9 cellular contexts compared by ENCODE assay signal in genomic region chr11:68009391-68010000, GRCh38. TPM values are rescaled to one million over a fixed set of nuclear protein-coding genes. Genes with fewer than 3 reads are reported as not detected.
DNase-seq lines count a peak whose midpoint lies in the region; ATAC-seq, FAIRE-seq and TF ChIP-seq lines count a peak whose summit lies in the region.
"Had no signal": no experiment of that assay in that cellular context is flagged by ENCODE, and none has a peak within 500 bp of the region (broad histone marks: within the 10 kb centered on the region; RNA-seq: fewer than 3 reads in every experiment).

No MANE protein-coding gene starts in this region.

- POLR2A ChIA-PET in A673 (lab: Charles Lee; ENCODE audit: low non-redundant PET): no interaction called here
- POLR2A ChIA-PET in activated CD4-positive, alpha-beta memory T cell treated with anti-CD3 and anti-CD28 coated beads, Interleukin-2, amount 10 ng/mL, durations not matched to agents 7 days and 5 days (lab: Charles Lee): no interaction called here

- H3K9me3 ChIP-seq in A673 (ENCODE audit: low read depth, low read length, poor library complexity, severe bottlenecking) (no peaks in the 10 kb centered on the region), left lung (no peaks in the 10 kb centered on the region)

- CTCF ChIA-PET in A673 (lab: Charles Lee): no interaction called here
- CTCF ChIA-PET in activated CD4-positive, alpha-beta memory T cell treated with anti-CD3 and anti-CD28 coated beads, Interleukin-2, amount 10 ng/mL, durations not matched to agents 7 days and 5 days (lab: Charles Lee): interaction anchor here (0.9 kb wide), 1 partner anchor 197 kb away, joined by 3 read pairs; no protein-coding TSS in a partner anchor

- H3K27me3 Mint-ChIP-seq in activated CD4-positive, alpha-beta memory T cell treated with anti-CD3 and anti-CD28 coated beads, Interleukin-2, amount 10 ng/mL, durations not matched to agents 7 days and 5 days: no peaks in the 10 kb centered on the region

- no peak overlapping the region for H3K4me3 ChIP-seq in A673 (ENCODE audit: low read depth, low read length, poor library complexity, severe bottlenecking)
- H3K4me3 ChIP-seq in left lung: peak overlapping the region in 1 of 2 donors; percentile 52

- no peak overlapping the region for H3K27ac ChIP-seq in A673 (ENCODE audit: low read depth, low read length, poor library complexity, severe bottlenecking)
- H3K27ac ChIP-seq in left lung: peak overlapping the region; percentile 93 to 96

- peak overlapping the region; percentile 61 for H3K27ac Mint-ChIP-seq in activated CD4-positive, alpha-beta memory T cell treated with anti-CD3 and anti-CD28 coated beads, Interleukin-2, amount 10 ng/mL, durations not matched to agents 7 days and 5 days

- H3K36me3 ChIP-seq in A673 (ENCODE audit: insufficient read depth, low read length, poor library complexity, severe bottlenecking) (no peaks in the 10 kb centered on the region), left lung (no peaks in the 10 kb centered on the region)

- peak; percentile 3 for ATAC-seq in left lung

- TF ChIP-seq CTCF in A673 (conservative IDR thresholded peaks at IDR 0.05; ENCODE audit: low read depth, low read length): peak; percentile 35; the same call in 1 of the 2 replicates
- TF ChIP-seq CTCF in left lung (IDR thresholded peaks at IDR 0.05): peak in 1 of 2 donors; percentile 12

- no peak for DNase-seq in A673 (ENCODE audit: low spot score)
- no peak for DNase-seq in HTR-8/SVneo (ENCODE audit: insufficient read length, low spot score)
- peak; percentile 32 for DNase-seq in activated CD4-positive, alpha-beta memory T cell treated with anti-CD3 and anti-CD28 coated beads, Interleukin-2, amount 10 ng/mL, durations not matched to agents 7 days and 5 days
- DNase-seq in left lung: peak; percentile 45 to 52
- DNase-seq in cerebellar nuclear complex (lab: John Stamatoyannopoulos, UW): no peak
- DNase-seq in activated CD4-positive, alpha-beta T cell treated with anti-CD3 and anti-CD28 coated beads, Interleukin-2, amount 50 U/mL, for 4 hours: no peak
- no peak for DNase-seq in activated gamma-delta T cell treated with Interleukin-2 at 50 U/mL for 16 hours
- no peak for DNase-seq in activated CD8-positive, alpha-beta memory T cell treated with anti-CD3 and anti-CD28 coated beads, Interleukin-2, amount 50 U/mL, for 48 hours

- H3K36me3 Mint-ChIP-seq in activated CD4-positive, alpha-beta memory T cell treated with anti-CD3 and anti-CD28 coated beads, Interleukin-2, amount 10 ng/mL, durations not matched to agents 7 days and 5 days (ENCODE audit: low read depth): no peaks in the 10 kb centered on the region

- H3K9me3 Mint-ChIP-seq in activated CD4-positive, alpha-beta memory T cell treated with anti-CD3 and anti-CD28 coated beads, Interleukin-2, amount 10 ng/mL, durations not matched to agents 7 days and 5 days: no peaks in the 10 kb centered on the region

- no TSS peak for BruUV-seq in A673 (replicated peaks; lab: Mats Ljungman, UMichigan)

- no peak overlapping the region for H3K4me3 Mint-ChIP-seq in activated CD4-positive, alpha-beta memory T cell treated with anti-CD3 and anti-CD28 coated beads, Interleukin-2, amount 10 ng/mL, durations not matched to agents 7 days and 5 days

- peak; percentile 4 for FAIRE-seq in HTR-8/SVneo (lab: Jason Lieb, UNC)
- FAIRE-seq: colon had no signal

- intact Hi-C loops in A673 (cut with micrococcal nuclease; ENCODE audit: unreplicated experiment): loop anchor here (10.0 kb wide), 1 partner anchor 195 kb away; no protein-coding TSS in a partner anchor
- intact Hi-C loops in left lung (cut with DNase I): no loop called here

- H3K4me1 Mint-ChIP-seq in activated CD4-positive, alpha-beta memory T cell treated with anti-CD3 and anti-CD28 coated beads, Interleukin-2, amount 10 ng/mL, durations not matched to agents 7 days and 5 days: peaks cover 10% of the 10 kb centered on the region

- H3K4me1 ChIP-seq in A673 (ENCODE audit: insufficient read depth, low read length, poor library complexity, severe bottlenecking) (peaks cover under 1% of the 10 kb centered on the region), left lung (peaks cover 36 to 73% of the 10 kb centered on the region in 2 donors)

- no peaks in the 10 kb centered on the region for H3K27me3 ChIP-seq in A673 (replicated peaks; ENCODE audit: insufficient read depth, low read depth, low read length, poor library complexity)
- no peaks in the 10 kb centered on the region for H3K27me3 ChIP-seq in left lung

RNA-seq across cellular contexts. Expression of gene ALDH3B1, which starts 0.6 kb away (rescaled TPM):
- total RNA-seq in A673 (2021) (not detected in 2 replicates), left lung (10 to 100 TPM; 59.3 to 87.1 TPM)
- total RNA-seq in activated CD4-positive, alpha-beta memory T cell treated with anti-CD3 and anti-CD28 coated beads, Interleukin-2, amount 10 ng/mL, durations not matched to agents 7 days and 5 days: not detected

RNA-seq across cellular contexts. Expression of gene UNC93B1, which starts 5.6 kb away (rescaled TPM):
- total RNA-seq in A673 (2021) (1.4 and 2.4 TPM in 2 replicates), left lung (10 to 100 TPM; 52.5 to 98.9 TPM)
- 10 to 100 TPM; 41.7 to 42.0 TPM for total RNA-seq in activated CD4-positive, alpha-beta memory T cell treated with anti-CD3 and anti-CD28 coated beads, Interleukin-2, amount 10 ng/mL, durations not matched to agents 7 days and 5 days

RNA-seq across cellular contexts. Expression of gene NDUFS8, which starts 21.0 kb away (rescaled TPM):
- total RNA-seq in A673 (2021) (220 and 234 TPM in 2 replicates), left lung (100 to 1,000 TPM; 148 to 151 TPM)
- 100 to 1,000 TPM; 112 to 128 TPM for total RNA-seq in activated CD4-positive, alpha-beta memory T cell treated with anti-CD3 and anti-CD28 coated beads, Interleukin-2, amount 10 ng/mL, durations not matched to agents 7 days and 5 days

RNA-seq across cellular contexts. Expression of gene TCIRG1, which starts 29.3 kb away (rescaled TPM):
- total RNA-seq in A673 (2021) (15.0 and 18.4 TPM in 2 replicates), left lung (100 to 1,000 TPM; 191 to 323 TPM)
- total RNA-seq in activated CD4-positive, alpha-beta memory T cell treated with anti-CD3 and anti-CD28 coated beads, Interleukin-2, amount 10 ng/mL, durations not matched to agents 7 days and 5 days: 100 to 1,000 TPM; 295 TPM

Comparison
In these comparisons a context has a peak if more than half of its experiments do, and no peak if none do; other contexts are left out.
1. DNase-seq: peak in activated CD4-positive, alpha-beta memory T cell treated with anti-CD3 and anti-CD28 coated beads, Interleukin-2, amount 10 ng/mL, durations not matched to agents 7 days and 5 days (single experiment) and left lung (2 of 2); none in A673 (single experiment), HTR-8/SVneo (single experiment), cerebellar nuclear complex (0 of 2), activated CD4-positive, alpha-beta T cell treated with anti-CD3 and anti-CD28 coated beads, Interleukin-2, amount 50 U/mL, for 4 hours (0 of 2), activated gamma-delta T cell treated with Interleukin-2 at 50 U/mL for 16 hours (single experiment) and activated CD8-positive, alpha-beta memory T cell treated with anti-CD3 and anti-CD28 coated beads, Interleukin-2, amount 50 U/mL, for 48 hours (single experiment).
2. RNA of gene ALDH3B1, which starts 0.6 kb away (total RNA-seq): 59.3 to 87.1 TPM in left lung; not detected in A673 and not detected in activated CD4-positive, alpha-beta memory T cell treated with anti-CD3 and anti-CD28 coated beads, Interleukin-2, amount 10 ng/mL, durations not matched to agents 7 days and 5 days; every median in the first group is over 10 times any median in the second.
3. RNA of gene UNC93B1, which starts 5.6 kb away (total RNA-seq): 52.5 to 98.9 TPM in left lung and 41.7 to 42.0 TPM in activated CD4-positive, alpha-beta memory T cell treated with anti-CD3 and anti-CD28 coated beads, Interleukin-2, amount 10 ng/mL, durations not matched to agents 7 days and 5 days; 1.4 to 2.4 TPM in A673; every median in the first group is over 10 times any median in the second.